14 cellular contexts compared by ENCODE assay signal in the genomic region with DNA sequence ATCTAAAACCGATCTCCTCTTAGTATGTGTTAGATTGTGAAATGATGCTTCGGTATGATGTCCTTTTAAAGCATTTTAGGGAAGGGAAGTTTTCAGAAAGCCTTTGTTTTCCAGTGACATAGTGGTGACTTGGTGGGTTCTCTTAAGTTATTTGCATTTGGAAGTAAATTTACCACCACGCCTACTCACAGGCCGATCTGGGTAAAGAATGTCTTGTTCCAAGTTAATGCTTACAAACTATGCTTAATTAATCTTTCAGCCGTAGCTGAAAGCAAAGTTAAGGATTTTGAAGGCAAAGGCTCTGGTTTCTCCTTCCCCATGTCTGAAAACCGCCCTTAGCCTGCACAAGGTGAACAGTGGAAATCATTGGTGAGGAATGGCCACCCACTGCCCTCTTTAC.
"Had no signal": no experiment of that assay in that cellular context is flagged by ENCODE, and none has a peak within 500 bp of the region (broad histone marks: within the 10 kb centered on the region; RNA-seq: fewer than 3 reads in every experiment).

No MANE protein-coding gene starts in this region.

- ATAC-seq: activated CD4-positive, alpha-beta T cell treated with anti-CD3 and anti-CD28 coated beads for 36 hours; body of pancreas; lower lobe of right lung; WTC11 had no signal

- H3K36me3 ChIP-seq: gastrocnemius medialis, lower lobe of right lung had no signal

- H3K4me3 ChIP-seq: body of pancreas, gastrocnemius medialis, heart left ventricle, lower lobe of right lung, suprapubic skin had no signal

- H3K27ac ChIP-seq: body of pancreas, lower lobe of right lung, suprapubic skin had no signal

- H3K9me3 ChIP-seq: body of pancreas, gastrocnemius medialis, heart left ventricle, lower lobe of right lung, suprapubic skin had no signal

- H3K27me3 ChIP-seq: body of pancreas, gastrocnemius medialis, heart left ventricle, suprapubic skin had no signal

- DNase-seq: activated CD4-positive, alpha-beta T cell treated with anti-CD3 and anti-CD28 coated beads for 36 hours; activated CD4-positive, alpha-beta T cell treated with anti-CD3 and anti-CD28 coated beads, Interleukin-2, amount 50 U/mL, for 48 hours; activated naive CD4-positive, alpha-beta T cell; activated naive CD8-positive, alpha-beta T cell treated with anti-CD3 and anti-CD28 coated beads for 36 hours; activated T-cell treated with anti-CD3 and anti-CD28 coated beads, Interleukin-2, amount 50 U/mL, for 1 hour; amniotic stem cell; body of pancreas; gastrocnemius medialis; kidney glomerular epithelial cell; lower lobe of right lung; trophoblast cell had no signal
